In the genomic region with DNA sequence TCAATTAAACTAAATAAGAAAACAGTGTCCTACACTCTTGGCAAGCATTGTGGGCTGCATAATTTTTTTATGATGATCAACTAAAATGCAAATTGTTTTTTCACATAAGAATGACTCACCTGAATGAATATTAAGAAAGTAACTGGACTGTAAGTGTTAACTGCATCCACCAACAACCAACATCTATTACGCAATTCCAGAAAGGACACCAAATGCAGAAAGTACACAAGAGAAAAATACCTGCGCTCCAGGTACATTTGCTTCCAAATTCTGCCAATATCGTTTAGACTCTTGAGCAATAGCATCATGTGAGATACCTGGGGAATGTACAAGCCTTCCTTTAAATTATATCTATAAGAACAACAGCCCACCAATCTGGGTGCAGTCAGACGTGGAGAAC, we compare ENCODE assay signal across 21 cellular contexts.
"Had no signal": no experiment of that assay in that cellular context is flagged by ENCODE, and none has a peak within 500 bp of the region (broad histone marks: within the 10 kb centered on the region; RNA-seq: fewer than 3 reads in every experiment).

No MANE protein-coding gene starts in this region.

- H3K4me1 Mint-ChIP-seq: stimulated activated effector memory CD8-positive, alpha-beta T cell treated with anti-CD3 and anti-CD28 coated beads, Interleukin-12 subunit alpha, Interleukin-12 subunit beta, amount 100 ng/mL, for 72 hours had no signal

- H3K9me3 Mint-ChIP-seq: dendritic cell treated with granulocyte-macrophage colony-stimulating factor and Interleukin-4, amounts not matched to agents 40 ng/mL and 50 ng/mL, for 4 days; effector memory CD8-positive, alpha-beta T cell; mesothelial cell of epicardium; nephron; stimulated activated effector memory CD8-positive, alpha-beta T cell treated with anti-CD3 and anti-CD28 coated beads, Interleukin-12 subunit alpha, Interleukin-12 subunit beta, amount 100 ng/mL, for 72 hours had no signal

- ATAC-seq: effector memory CD8-positive, alpha-beta T cell; gastroesophageal sphincter; left lobe of liver; pancreas; stimulated activated effector memory CD8-positive, alpha-beta T cell treated with anti-CD3 and anti-CD28 coated beads, Interleukin-12 subunit alpha, Interleukin-12 subunit beta, amount 100 ng/mL, for 72 hours; stimulated activated naive CD8-positive, alpha-beta T cell treated with anti-CD3 and anti-CD28 coated beads, Interleukin-15, Interleukin-2, amounts not matched to agents 100 U/mL and 50 U/mL, for 24 hours had no signal

- FAIRE-seq: pancreas had no signal

- H3K4me3 ChIP-seq: esophagus squamous epithelium, gastroesophageal sphincter, pancreas, right lobe of liver, tibial artery, upper lobe of left lung, uterus had no signal

- H3K27me3 Mint-ChIP-seq: dendritic cell treated with granulocyte-macrophage colony-stimulating factor and Interleukin-4, amounts not matched to agents 40 ng/mL and 50 ng/mL, for 4 days; effector memory CD8-positive, alpha-beta T cell; progenitor cell of endocrine pancreas had no signal

- H3K27me3 ChIP-seq: esophagus squamous epithelium, gastroesophageal sphincter, pancreas, right lobe of liver, tibial artery, upper lobe of left lung, uterus had no signal

- DNase-seq: effector memory CD8-positive, alpha-beta T cell; esophagus squamous epithelium; foreskin fibroblast; glutamatergic neuron; islet precursor cell; occipital lobe; pancreas; right lobe of liver; stimulated activated CD4-positive, alpha-beta T cell treated with anti-CD3 and anti-CD28 coated beads, Interleukin-4, amount 100 ng/mL, for 1 hour; stimulated activated CD8-positive, alpha-beta memory T cell treated with anti-CD3 and anti-CD28 coated beads, Interleukin-4, amount 100 ng/mL, for 48 hours; stimulated activated naive CD8-positive, alpha-beta T cell treated with anti-CD3 and anti-CD28 coated beads, Interleukin-15, Interleukin-2, amounts not matched to agents 100 U/mL and 50 U/mL, for 24 hours; upper lobe of left lung; uterus had no signal

- H3K36me3 ChIP-seq: uterus had no signal

- H3K27ac ChIP-seq: esophagus squamous epithelium, gastroesophageal sphincter, pancreas, right lobe of liver, tibial artery, upper lobe of left lung, uterus had no signal

- H3K9me3 ChIP-seq: esophagus squamous epithelium, gastroesophageal sphincter, pancreas, right lobe of liver, tibial artery, upper lobe of left lung, uterus had no signal

- H3K4me1 ChIP-seq: uterus had no signal

- H3K4me3 Mint-ChIP-seq: dendritic cell treated with granulocyte-macrophage colony-stimulating factor and Interleukin-4, amounts not matched to agents 40 ng/mL and 50 ng/mL, for 4 days; effector memory CD8-positive, alpha-beta T cell; mesothelial cell of epicardium; nephron; stimulated activated effector memory CD8-positive, alpha-beta T cell treated with anti-CD3 and anti-CD28 coated beads, Interleukin-12 subunit alpha, Interleukin-12 subunit beta, amount 100 ng/mL, for 72 hours had no signal

- H3K27ac Mint-ChIP-seq: dendritic cell treated with granulocyte-macrophage colony-stimulating factor and Interleukin-4, amounts not matched to agents 40 ng/mL and 50 ng/mL, for 4 days; effector memory CD8-positive, alpha-beta T cell; mesothelial cell of epicardium; nephron; stimulated activated effector memory CD8-positive, alpha-beta T cell treated with anti-CD3 and anti-CD28 coated beads, Interleukin-12 subunit alpha, Interleukin-12 subunit beta, amount 100 ng/mL, for 72 hours had no signal
